Comparison of ENCODE assay signal across 10 cellular contexts in the genomic region with DNA sequence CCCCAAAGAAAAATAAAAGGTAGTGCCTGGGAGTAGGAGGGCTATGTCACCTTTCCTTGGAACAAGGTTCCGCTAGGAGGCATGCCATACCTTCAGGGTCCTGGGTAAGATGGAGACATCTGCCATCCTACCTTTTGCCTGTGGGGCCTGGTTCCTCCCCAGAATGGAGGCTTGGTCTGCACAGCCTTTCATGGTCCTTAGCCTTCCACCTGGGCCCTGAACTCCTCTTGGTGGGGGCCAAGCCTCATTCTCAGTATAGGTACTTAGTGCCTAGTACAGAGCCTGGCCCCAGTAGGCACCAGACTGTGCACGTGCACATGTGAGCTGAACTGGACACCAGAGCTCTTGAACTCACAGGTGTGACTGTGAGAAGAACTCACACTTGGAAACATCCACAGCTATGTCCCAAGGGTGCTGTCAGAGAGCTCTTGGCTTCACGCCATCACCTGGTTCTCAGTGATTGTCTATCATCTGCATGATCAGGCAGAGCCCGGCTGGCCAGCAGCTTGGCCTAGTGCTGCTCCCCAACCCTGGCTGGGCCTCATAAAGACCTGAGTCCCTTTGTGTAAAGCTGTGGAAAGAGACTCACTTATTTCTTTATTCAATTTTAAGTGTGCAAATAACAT.
DNase-seq lines count a peak whose midpoint lies in the region; ATAC-seq and TF ChIP-seq lines count a peak whose summit lies in the region.
"Had no signal": no experiment of that assay in that cellular context is flagged by ENCODE, and none has a peak within 500 bp of the region (broad histone marks: within the 10 kb centered on the region; RNA-seq: fewer than 3 reads in every experiment).

No MANE protein-coding gene starts in this region.

- no peak overlapping the region for H3K27ac ChIP-seq in upper lobe of left lung

- 88 to 92% methylated on average over 1 to 4 of the region's 4 CpGs for WGBS in upper lobe of left lung, 2 donors

- no peak for TF ChIP-seq EP300 in upper lobe of left lung (IDR thresholded peaks at IDR 0.05)

- peaks cover 12 to 19% (median 15%) of the 10 kb centered on the region in 4 donors for H3K4me1 ChIP-seq in upper lobe of left lung
- H3K4me1 ChIP-seq: uterus had no signal

- no peak for TF ChIP-seq POLR2A in upper lobe of left lung (IDR thresholded peaks at IDR 0.05)

- ATAC-seq in WTC11: no peak
- no peak for ATAC-seq in GM21381 (IDR thresholded peaks at IDR 0.05; ENCODE audit: unreplicated experiment)
- ATAC-seq in HG03378 (IDR thresholded peaks at IDR 0.05; ENCODE audit: unreplicated experiment): no peak
- ATAC-seq in upper lobe of left lung (ENCODE audit: low FRiP score in 2 of 2): no peak

- H3K4me3 Mint-ChIP-seq in WTC11: no peak overlapping the region

- H3K36me3 Mint-ChIP-seq in WTC11: no peaks in the 10 kb centered on the region

- H3K27me3 Mint-ChIP-seq in WTC11 (ENCODE audit: low read depth): no peaks in the 10 kb centered on the region

- H3K4me3 ChIP-seq in upper lobe of left lung: no peak overlapping the region
- H3K4me3 ChIP-seq: uterus had no signal

- no peaks in the 10 kb centered on the region for H3K27me3 ChIP-seq in upper lobe of left lung
- H3K27me3 ChIP-seq: uterus had no signal

- peaks cover 0 to 4% (median 0%) of the 10 kb centered on the region in 4 donors for H3K9me3 ChIP-seq in upper lobe of left lung
- H3K9me3 ChIP-seq: uterus had no signal

- H3K36me3 ChIP-seq in upper lobe of left lung: no peaks in the 10 kb centered on the region
- H3K36me3 ChIP-seq: uterus had no signal

- no peaks in the 10 kb centered on the region for H3K9me3 Mint-ChIP-seq in WTC11

- DNase-seq in activated CD4-positive, alpha-beta T cell treated with anti-CD3 and anti-CD28 coated beads for 48 hours: peak; percentile 42
- DNase-seq in activated CD4-positive, alpha-beta T cell treated with anti-CD3 and anti-CD28 coated beads, Interleukin-2, amount 50 U/mL, for 1 hour: no peak
- peak; percentile 72 for DNase-seq in NCI-H1092 treated with DMSO at 0.1 percent for 48 hours (lab: John Stamatoyannopoulos, UW)
- no peak for DNase-seq in WTC11 (ENCODE audit: low spot score)
- peak; percentile 58 for DNase-seq in stimulated activated CD8-positive, alpha-beta memory T cell treated with anti-CD3 and anti-CD28 coated beads, Interleukin-4, amount 100 ng/mL, for 48 hours
- no peak for DNase-seq in upper lobe of left lung
- DNase-seq: SW 1271, uterus had no signal

- H3K4me1 Mint-ChIP-seq in WTC11: peaks cover 12% of the 10 kb centered on the region

- POLR2A ChIA-PET in WTC11 (lab: Charles Lee): interaction anchor here (0.5 kb wide), 1 partner anchor 68 kb away, joined by 3 read pairs; no protein-coding TSS in a partner anchor

- CTCF ChIA-PET in WTC11 (lab: Charles Lee): interaction anchor here (0.6 to 1.1 kb wide), 3 partner anchors 68 to 259 kb away, joined by 3 to 4 read pairs (median 4); no protein-coding TSS in a partner anchor

- TF ChIP-seq CTCF in WTC11 (IDR thresholded peaks at IDR 0.05) (no peak), upper lobe of left lung (IDR thresholded peaks at IDR 0.05) (no peak)

- H3K27ac Mint-ChIP-seq in WTC11: peak overlapping the region; percentile 58

TF ChIP-seq in WTC11, 78 proteins besides CTCF, POLR2A, EP300 and RAD21:
- TF ChIP-seq KAT7 (CRISPR knock-in tag; IDR thresholded peaks at IDR 0.05; ENCODE audit: borderline replicate concordance) (no peak), GRHL2 (CRISPR knock-in tag; IDR thresholded peaks at IDR 0.05; ENCODE audit: insufficient replicate concordance, severe bottlenecking) (no peak), SOX15 (CRISPR knock-in tag; IDR thresholded peaks at IDR 0.05) (no peak), HMGA2 (CRISPR knock-in tag; IDR thresholded peaks at IDR 0.05) (no peak), EMX1 (CRISPR knock-in tag; IDR thresholded peaks at IDR 0.05) (no peak), FOXP4 (CRISPR knock-in tag; IDR thresholded peaks at IDR 0.05) (no peak), ZNF263 (CRISPR knock-in tag; IDR thresholded peaks at IDR 0.05; ENCODE audit: low read depth) (no peak), TEAD1 (CRISPR knock-in tag; IDR thresholded peaks at IDR 0.05) (no peak), CDX4 (CRISPR knock-in tag; IDR thresholded peaks at IDR 0.05; ENCODE audit: borderline replicate concordance) (no peak), FOXK1 (CRISPR knock-in tag; IDR thresholded peaks at IDR 0.05) (no peak)
- TF ChIP-seq, protein P1, sequence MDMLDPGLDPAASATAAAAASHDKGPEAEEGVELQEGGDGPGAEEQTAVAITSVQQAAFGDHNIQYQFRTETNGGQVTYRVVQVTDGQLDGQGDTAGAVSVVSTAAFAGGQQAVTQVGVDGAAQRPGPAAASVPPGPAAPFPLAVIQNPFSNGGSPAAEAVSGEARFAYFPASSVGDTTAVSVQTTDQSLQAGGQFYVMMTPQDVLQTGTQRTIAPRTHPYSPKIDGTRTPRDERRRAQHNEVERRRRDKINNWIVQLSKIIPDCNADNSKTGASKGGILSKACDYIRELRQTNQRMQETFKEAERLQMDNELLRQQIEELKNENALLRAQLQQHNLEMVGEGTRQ (CRISPR knock-in tag; IDR thresholded peaks at IDR 0.05): no peak

Comparison
In these comparisons a context has a peak if more than half of its experiments do, and no peak if none do; other contexts are left out.
1. DNase-seq: peak in activated CD4-positive, alpha-beta T cell treated with anti-CD3 and anti-CD28 coated beads for 48 hours (single experiment), NCI-H1092 treated with DMSO at 0.1 percent for 48 hours (single experiment) and stimulated activated CD8-positive, alpha-beta memory T cell treated with anti-CD3 and anti-CD28 coated beads, Interleukin-4, amount 100 ng/mL, for 48 hours (single experiment); none in activated CD4-positive, alpha-beta T cell treated with anti-CD3 and anti-CD28 coated beads, Interleukin-2, amount 50 U/mL, for 1 hour (single experiment), WTC11 (single experiment) and upper lobe of left lung (0 of 2).